Comparison of ENCODE assay signal across 8 cellular contexts in genomic region chr10:48306870-48307531, GRCh38. TPM values are rescaled to one million over a fixed set of nuclear protein-coding genes. Genes with fewer than 3 reads are reported as not detected.
DNase-seq lines count a peak whose midpoint lies in the region; ATAC-seq and TF ChIP-seq lines count a peak whose summit lies in the region.

No MANE protein-coding gene starts in this region.

- no peak for TF ChIP-seq EP300 in upper lobe of left lung (IDR thresholded peaks at IDR 0.05)

- peaks cover 13% of the 10 kb centered on the region for H3K4me1 ChIP-seq in OCI-LY1 (ENCODE audit: insufficient read depth, low read length, severe bottlenecking)
- H3K4me1 ChIP-seq in parathyroid adenoma: peaks cover 3% of the 10 kb centered on the region
- H3K4me1 ChIP-seq in upper lobe of left lung: peaks cover 13 to 25% (median 19%) of the 10 kb centered on the region in 4 donors

- H3K9me2 ChIP-seq in OCI-LY1 (ENCODE audit: low read depth, low read length): no peaks in the 10 kb centered on the region

- no peak for TF ChIP-seq POLR2A in upper lobe of left lung (IDR thresholded peaks at IDR 0.05)

- no peaks in the 10 kb centered on the region for H3K36me3 ChIP-seq in OCI-LY1 (ENCODE audit: insufficient read depth, low read length)
- no peaks in the 10 kb centered on the region for H3K36me3 ChIP-seq in parathyroid adenoma (ENCODE audit: control insufficient read depth, insufficient read depth, low read length)
- no peaks in the 10 kb centered on the region for H3K36me3 ChIP-seq in upper lobe of left lung

- peak; percentile 24 for ATAC-seq in GM18858 (IDR thresholded peaks at IDR 0.05; ENCODE audit: unreplicated experiment)
- ATAC-seq in HG03066 (IDR thresholded peaks at IDR 0.05; ENCODE audit: low read depth, unreplicated experiment): peak; percentile 32
- peak; percentile 13 to 90 for ATAC-seq in upper lobe of left lung (ENCODE audit: low FRiP score in 2 of 2)

- no peaks in the 10 kb centered on the region for H3K27me3 ChIP-seq in OCI-LY1 (ENCODE audit: insufficient read depth, low read length)
- no peaks in the 10 kb centered on the region for H3K27me3 ChIP-seq in parathyroid adenoma (ENCODE audit: control insufficient read depth, insufficient read depth, low read length)
- H3K27me3 ChIP-seq in upper lobe of left lung: no peaks in the 10 kb centered on the region

- H4K20me1 ChIP-seq in OCI-LY1 (ENCODE audit: insufficient read depth, low read length): no peaks in the 10 kb centered on the region

- H3K4me3 ChIP-seq in OCI-LY1 (ENCODE audit: low read depth, low read length, poor library complexity, severe bottlenecking) (peak overlapping the region; percentile 92), parathyroid adenoma (ENCODE audit: low read depth, low read length) (peak overlapping the region; percentile 77), upper lobe of left lung (peak overlapping the region; percentile 60 to 96 (median 86))

- no peaks in the 10 kb centered on the region for H3K9me3 ChIP-seq in OCI-LY1 (ENCODE audit: low read length)
- no peaks in the 10 kb centered on the region for H3K9me3 ChIP-seq in parathyroid adenoma (ENCODE audit: control insufficient read depth, low read length)
- no peaks in the 10 kb centered on the region for H3K9me3 ChIP-seq in upper lobe of left lung

- peak overlapping the region; percentile 98 for H3K4me2 ChIP-seq in OCI-LY1 (ENCODE audit: low read length)
- peak overlapping the region; percentile 86 for H3K4me2 ChIP-seq in parathyroid adenoma (ENCODE audit: low read length)

- H3F3A ChIP-seq in OCI-LY1 (ENCODE audit: insufficient read depth, low read length): no peaks in the 10 kb centered on the region; the same call in 1 of the 2 replicates

- TF ChIP-seq CTCF in OCI-LY1 (IDR thresholded peaks at IDR 0.05; ENCODE audit: low read length): no peak
- TF ChIP-seq CTCF in parathyroid adenoma (IDR thresholded peaks at IDR 0.05): no peak
- no peak for TF ChIP-seq CTCF in upper lobe of left lung (IDR thresholded peaks at IDR 0.05)

- H3K79me2 ChIP-seq in OCI-LY1 (ENCODE audit: insufficient read depth, low read length) (no peaks in the 10 kb centered on the region), parathyroid adenoma (peaks cover 35% of the 10 kb centered on the region)

- H3K9ac ChIP-seq in OCI-LY1 (ENCODE audit: low read length) (peak overlapping the region; percentile 86), parathyroid adenoma (peak overlapping the region; percentile 87)

- H2AFZ ChIP-seq in OCI-LY1 (ENCODE audit: low read length): no peak overlapping the region
- H2AFZ ChIP-seq in parathyroid adenoma: peak overlapping the region; percentile 90

- H3K27ac ChIP-seq in OCI-LY1 (ENCODE audit: low read depth, low read length, poor library complexity, severe bottlenecking) (no peak overlapping the region), parathyroid adenoma (peak overlapping the region; percentile 86), upper lobe of left lung (peak overlapping the region; percentile 93 to 97 (median 96))

- WGBS in upper lobe of left lung, 2 donors: 0 to 1% methylated on average over 35 to 44 of the region's 66 CpGs

- peak; percentile 82 for DNase-seq in AG08396 (ENCODE audit: low spot score)
- peak; percentile 70 for DNase-seq in activated naive CD4-positive, alpha-beta T cell treated with Interleukin-2 at 50 U/mL for 16 hours
- DNase-seq in germinal center (ENCODE audit: low spot score): peak; percentile 79
- DNase-seq in upper lobe of left lung: peak; percentile 56 to 96

RNA-seq across cellular contexts. Expression of gene MAPK8, which starts 0.5 kb away (rescaled TPM):
- 10 to 100 TPM; 33.6 to 61.6 (median 46.6) TPM for total RNA-seq in upper lobe of left lung

RNA-seq across cellular contexts. Expression of gene FRMPD2, which starts 32.5 kb away (rescaled TPM):
- total RNA-seq in upper lobe of left lung: 10 to 100 TPM in 2 of 6 donors, 1 to 10 TPM in 3, under 1 TPM in 1; 0.23 to 38.6 (median 5.6) TPM
